In the genomic region with DNA sequence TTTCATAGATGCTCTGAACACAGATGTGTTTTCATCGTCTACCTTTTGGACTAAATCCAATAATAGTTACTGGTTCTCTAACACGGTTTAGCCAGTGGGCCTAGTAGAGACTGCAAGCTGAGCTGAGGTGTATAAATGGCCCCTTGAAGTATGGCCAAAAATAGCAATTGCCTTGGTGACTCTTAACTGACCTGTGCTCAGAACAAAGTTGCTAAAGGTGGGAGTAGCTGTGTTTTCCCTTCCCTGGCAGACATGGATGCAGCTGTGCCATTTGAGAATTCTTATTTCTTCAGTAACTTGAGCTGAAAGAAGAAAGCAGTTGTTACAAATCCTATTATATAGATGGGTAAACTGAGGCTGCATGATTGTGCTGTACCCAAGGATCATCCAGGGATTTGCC, we compare ENCODE assay signal across 22 cellular contexts.
DNase-seq lines count a peak whose midpoint lies in the region; ATAC-seq and TF ChIP-seq lines count a peak whose summit lies in the region.
"Had no signal": no experiment of that assay in that cellular context is flagged by ENCODE, and none has a peak within 500 bp of the region (broad histone marks: within the 10 kb centered on the region; RNA-seq: fewer than 3 reads in every experiment).

No MANE protein-coding gene starts in this region.

- peak overlapping the region; percentile 47 for H2AFZ ChIP-seq in neural progenitor cell (replicated peaks)

- H4K20me1 ChIP-seq in neural progenitor cell (ENCODE audit: low read depth) = no peaks in the 10 kb centered on the region
- H4K20me1 ChIP-seq: BLaER1 treated with 17β-estradiol and CSF1 and Interleukin-3, amounts not matched to agents 10 nM and 100 nM had no signal

- no peak overlapping the region for H3K4me2 ChIP-seq in neural progenitor cell
- H3K4me2 ChIP-seq: A549; BLaER1 treated with 17β-estradiol and CSF1 and Interleukin-3, amounts not matched to agents 10 nM and 100 nM had no signal

- intact Hi-C loops in heart right ventricle (cut with DNase I) = no loop called here

- H3K36me3 ChIP-seq in cardiac muscle cell (no peaks in the 10 kb centered on the region), heart right ventricle (no peaks in the 10 kb centered on the region), neural progenitor cell (no peaks in the 10 kb centered on the region)
- H3K36me3 ChIP-seq: BE2C; BLaER1 treated with 17β-estradiol and CSF1 and Interleukin-3, amounts not matched to agents 10 nM and 100 nM had no signal

- no peak overlapping the region for H3K9ac ChIP-seq in neural progenitor cell
- H3K9ac ChIP-seq: BLaER1 treated with 17β-estradiol and CSF1 and Interleukin-3, amounts not matched to agents 10 nM and 100 nM had no signal

- H3K27ac Mint-ChIP-seq in neural progenitor cell = no peak overlapping the region
- H3K27ac Mint-ChIP-seq: CD4-positive, alpha-beta T cell had no signal

- H3K4me3 ChIP-seq in cardiac muscle cell = no peak overlapping the region
- H3K4me3 ChIP-seq in heart right ventricle = no peak overlapping the region
- H3K4me3 ChIP-seq in neural progenitor cell = no peak overlapping the region
- H3K4me3 ChIP-seq: A549; BLaER1 treated with 17β-estradiol and CSF1 and Interleukin-3, amounts not matched to agents 10 nM and 100 nM had no signal

- ATAC-seq in heart right ventricle (no peak), foreskin keratinocyte (no peak), GM19452 (IDR thresholded peaks at IDR 0.05; ENCODE audit: unreplicated experiment) (no peak)
- ATAC-seq: A549, HCT116 had no signal

- no peaks in the 10 kb centered on the region for H3F3A ChIP-seq in neural progenitor cell (ENCODE audit: low read depth)

- peak in 1 of 2 donors; percentile 39 for DNase-seq in cardiac muscle cell (ENCODE audit: low read depth in 1 of 2, low spot score in 1 of 2)
- DNase-seq in heart right ventricle = no peak
- peak; percentile 52 for DNase-seq in left kidney (ENCODE audit: low read depth, low spot score)
- DNase-seq in neural progenitor cell (ENCODE audit: low spot score) = no peak
- no peak for DNase-seq in foreskin keratinocyte
- no peak for DNase-seq in SW480 (ENCODE audit: low spot score)
- DNase-seq: 8988T; ACHN; AML-193; BE2C; Calu3; CD4-positive, alpha-beta T cell; COR-L47; DMS53; DMS79 treated with DMSO at 0.1 percent for 48 hours; GF-D8; H9 had no signal

- H3K27ac ChIP-seq in cardiac muscle cell = peak overlapping the region; percentile 55
- no peak overlapping the region for H3K27ac ChIP-seq in heart right ventricle
- no peak overlapping the region for H3K27ac ChIP-seq in neural progenitor cell
- H3K27ac ChIP-seq in foreskin keratinocyte = no peak overlapping the region
- H3K27ac ChIP-seq: A549; BLaER1 treated with 17β-estradiol and CSF1 and Interleukin-3, amounts not matched to agents 10 nM and 100 nM had no signal

- no peaks in the 10 kb centered on the region for H3K9me3 ChIP-seq in cardiac muscle cell (ENCODE audit: low read depth)
- H3K9me3 ChIP-seq in heart right ventricle = no peaks in the 10 kb centered on the region
- H3K9me3 ChIP-seq in neural progenitor cell (ENCODE audit: low read depth) = no peaks in the 10 kb centered on the region
- H3K9me3 ChIP-seq: A549; BE2C; BLaER1 treated with 17β-estradiol and CSF1 and Interleukin-3, amounts not matched to agents 10 nM and 100 nM had no signal

- H3K36me3 Mint-ChIP-seq in neural progenitor cell = no peaks in the 10 kb centered on the region
- H3K36me3 Mint-ChIP-seq: CD14-positive monocyte had no signal

- H3K27me3 ChIP-seq in cardiac muscle cell (no peaks in the 10 kb centered on the region), heart right ventricle (no peaks in the 10 kb centered on the region), neural progenitor cell (no peaks in the 10 kb centered on the region), foreskin keratinocyte (no peaks in the 10 kb centered on the region)
- H3K27me3 ChIP-seq: BE2C; BLaER1 treated with 17β-estradiol and CSF1 and Interleukin-3, amounts not matched to agents 10 nM and 100 nM had no signal

- peaks cover 2% of the 10 kb centered on the region for H3K27me3 Mint-ChIP-seq in neural progenitor cell (ENCODE audit: insufficient read depth, low read depth)
- H3K27me3 Mint-ChIP-seq: CD4-positive, alpha-beta T cell had no signal

- H3K4me1 ChIP-seq in cardiac muscle cell (ENCODE audit: low read depth) (peaks cover 13% of the 10 kb centered on the region), heart right ventricle (no peaks in the 10 kb centered on the region), neural progenitor cell (peaks cover 35% of the 10 kb centered on the region), foreskin keratinocyte (no peaks in the 10 kb centered on the region)
- H3K4me1 ChIP-seq: A549; BE2C; BLaER1 treated with 17β-estradiol and CSF1 and Interleukin-3, amounts not matched to agents 10 nM and 100 nM had no signal

- WGBS in heart right ventricle, 2 donors = 44 to 54% methylated on average over 2 of the region's 2 CpGs

- H3K4me1 Mint-ChIP-seq in neural progenitor cell = peaks cover 37% of the 10 kb centered on the region
- H3K4me1 Mint-ChIP-seq: CD14-positive monocyte had no signal

- H3K4me3 Mint-ChIP-seq in neural progenitor cell = no peak overlapping the region
- H3K4me3 Mint-ChIP-seq: CD14-positive monocyte; CD4-positive, alpha-beta T cell; H9 had no signal

- H3K9me3 Mint-ChIP-seq in neural progenitor cell = no peaks in the 10 kb centered on the region
- H3K9me3 Mint-ChIP-seq: CD14-positive monocyte; CD4-positive, alpha-beta T cell; H9 had no signal

- TF ChIP-seq CTCF in cardiac muscle cell (IDR thresholded peaks at IDR 0.05; ENCODE audit: low read depth, low read length) = no peak
- TF ChIP-seq CTCF in heart right ventricle (IDR thresholded peaks at IDR 0.05) = no peak
- no peak for TF ChIP-seq CTCF in neural progenitor cell (IDR thresholded peaks at IDR 0.05)
- TF ChIP-seq CTCF in foreskin keratinocyte (conservative IDR thresholded peaks at IDR 0.05) = no peak

- H3K79me2 ChIP-seq in neural progenitor cell (ENCODE audit: low read depth) = no peaks in the 10 kb centered on the region
